In the genomic region with DNA sequence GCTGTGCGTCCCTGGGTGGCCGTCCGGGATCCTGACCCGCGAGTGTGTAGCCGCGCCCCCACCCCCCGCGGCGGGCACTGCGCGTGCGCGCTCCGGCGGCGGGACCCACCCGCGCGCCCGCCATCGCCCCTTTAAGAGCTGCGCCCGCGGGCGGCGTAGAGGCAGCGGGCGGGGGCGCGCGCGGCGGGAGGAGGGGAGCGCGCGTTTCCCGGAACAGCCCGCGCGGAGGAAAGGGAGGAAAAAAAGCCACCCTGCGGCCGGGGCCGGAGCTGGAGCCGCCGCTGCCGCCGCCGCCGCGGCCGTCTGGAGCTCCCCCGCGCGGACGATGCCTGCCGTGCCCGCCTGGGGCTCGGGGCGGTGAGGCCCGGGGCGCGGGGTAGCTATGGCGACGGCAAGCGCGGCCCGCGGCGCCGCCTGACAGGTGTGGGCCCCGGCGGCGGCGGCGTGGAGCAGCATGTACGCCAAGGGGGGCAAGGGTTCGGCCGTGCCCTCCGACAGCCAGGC, we compare ENCODE assay signal across 8 cellular contexts. TPM values are rescaled to one million over a fixed set of nuclear protein-coding genes. Genes with fewer than 3 reads are reported as not detected.
A peak's percentile ranks its signal among the peaks of the same experiment; 100 is the strongest.
DNase-seq lines count a peak whose midpoint lies in the region; ATAC-seq and TF ChIP-seq lines count a peak whose summit lies in the region.

A gene (plus strand): TSS at position 204 of the 504 bp plus-strand sequence. CDS start 251 bp downstream, at position 455.

- H3K9ac ChIP-seq in HUES6 (ENCODE audit: low read length) = peak within 1 kb of the TSS; percentile 67

- TF ChIP-seq CTCF in Peyer's patch (IDR thresholded peaks at IDR 0.05) (peak in 5 of 6 experiments; percentile 13 to 68 (median 66)), fibroblast of mammary gland (conservative IDR thresholded peaks at IDR 0.05; ENCODE audit: control insufficient read depth, insufficient read depth, low read depth, low read length) (no peak), suprapubic skin (IDR thresholded peaks at IDR 0.05) (peak; percentile 32 to 42)

- H3K9me3 ChIP-seq in HUES6 (ENCODE audit: control insufficient read depth, insufficient read depth, low read depth, low read length) (no peaks in the 10 kb centered on the region), Peyer's patch (no peaks in the 10 kb centered on the region), suprapubic skin (no peaks in the 10 kb centered on the region)
- no peaks in the 10 kb centered on the region for H3K9me3 ChIP-seq in naive thymus-derived CD4-positive, alpha-beta T cell (ENCODE audit: control insufficient read depth in 2 of 3, low read length in 3 of 3)

- H3K36me3 Mint-ChIP-seq in activated T-helper 2 cell treated with anti-CD3 and anti-CD28 coated beads, Interferon-gamma antibody, Interleukin-2, Interleukin-4, amounts not matched to agents 10 μg/mL and 5 μg/mL and 100 μg/mL, durations not matched to agents 14 hours and 24 hours and 36 hours (ENCODE audit: low read depth) = peaks cover 11% of the 10 kb centered on the region
- peaks cover 0 to 8% (median 0%) of the 10 kb centered on the region in 5 donors for H3K36me3 Mint-ChIP-seq in naive thymus-derived CD4-positive, alpha-beta T cell

- DNase-seq in AG08395 (ENCODE audit: low spot score) (peak; percentile 95), Peyer's patch (peak; percentile 60 to 83 (median 79)), fibroblast of mammary gland (ENCODE audit: low read depth) (peak; percentile 64), suprapubic skin (ENCODE audit: low spot score in 2 of 2) (peak in 1 of 2 donors; percentile 79)
- peak; percentile 74 for DNase-seq in activated T-helper 2 cell treated with anti-CD3 and anti-CD28 coated beads, Interferon-gamma antibody, Interleukin-2, Interleukin-4, amounts not matched to agents 10 μg/mL and 5 μg/mL and 100 μg/mL, durations not matched to agents 14 hours and 24 hours and 36 hours (ENCODE audit: low spot score)
- DNase-seq in naive thymus-derived CD4-positive, alpha-beta T cell = peak; percentile 53 to 89 (median 72)

- no peaks in the 10 kb centered on the region for H3K27me3 Mint-ChIP-seq in activated T-helper 2 cell treated with anti-CD3 and anti-CD28 coated beads, Interferon-gamma antibody, Interleukin-2, Interleukin-4, amounts not matched to agents 10 μg/mL and 5 μg/mL and 100 μg/mL, durations not matched to agents 14 hours and 24 hours and 36 hours (ENCODE audit: low read depth)
- peaks cover 8 to 27% (median 15%) of the 10 kb centered on the region in 5 donors for H3K27me3 Mint-ChIP-seq in naive thymus-derived CD4-positive, alpha-beta T cell

- no peaks in the 10 kb centered on the region for H3K36me3 ChIP-seq in HUES6 (ENCODE audit: control insufficient read depth, insufficient read depth, low read length)
- H3K36me3 ChIP-seq in Peyer's patch = no peaks in the 10 kb centered on the region
- H3K36me3 ChIP-seq in naive thymus-derived CD4-positive, alpha-beta T cell (ENCODE audit: control insufficient read depth in 2 of 3, insufficient read depth in 3 of 3, low read length in 3 of 3) = no peaks in the 10 kb centered on the region
- no peaks in the 10 kb centered on the region for H3K36me3 ChIP-seq in suprapubic skin

- POLR2A ChIA-PET in naive thymus-derived CD4-positive, alpha-beta T cell (lab: Charles Lee) = interaction anchor here (0.7 to 2.1 kb wide), 9 partner anchors 10 to 412 kb away, joined by 3 to 13 read pairs (median 4); a partner anchor contains a TSS

- H3K27me3 ChIP-seq in HUES6 (ENCODE audit: control insufficient read depth, insufficient read depth, low read length) (peaks cover 28% of the 10 kb centered on the region), Peyer's patch (peaks cover 0 to 13% of the 10 kb centered on the region in 2 donors), suprapubic skin (no peaks in the 10 kb centered on the region)
- H3K27me3 ChIP-seq in naive thymus-derived CD4-positive, alpha-beta T cell (ENCODE audit: control insufficient read depth in 2 of 2, insufficient read depth in 2 of 2, low read length in 2 of 2) = peaks cover 0 to 14% of the 10 kb centered on the region in 2 donors

- peak within 1 kb of the TSS; percentile 88 for H3K4me3 Mint-ChIP-seq in activated T-helper 2 cell treated with anti-CD3 and anti-CD28 coated beads, Interferon-gamma antibody, Interleukin-2, Interleukin-4, amounts not matched to agents 10 μg/mL and 5 μg/mL and 100 μg/mL, durations not matched to agents 14 hours and 24 hours and 36 hours (ENCODE audit: low read depth)
- peak within 1 kb of the TSS; percentile 80 to 92 (median 85) for H3K4me3 Mint-ChIP-seq in naive thymus-derived CD4-positive, alpha-beta T cell

- peak within 1 kb of the TSS; percentile 54 for H3K4me3 ChIP-seq in HUES6 (ENCODE audit: low read depth, low read length)
- peak within 1 kb of the TSS; percentile 60 to 81 (median 70) for H3K4me3 ChIP-seq in Peyer's patch
- peak within 1 kb of the TSS; percentile 66 for H3K4me3 ChIP-seq in fibroblast of mammary gland (ENCODE audit: control insufficient read depth, low read depth, low read length)
- H3K4me3 ChIP-seq in naive thymus-derived CD4-positive, alpha-beta T cell (ENCODE audit: low read length) = peak within 1 kb of the TSS; percentile 61
- peak within 1 kb of the TSS; percentile 68 for H3K4me3 ChIP-seq in suprapubic skin

- peak; percentile 49 for ATAC-seq in GM18867 (IDR thresholded peaks at IDR 0.05; ENCODE audit: unreplicated experiment)
- peak; percentile 59 for ATAC-seq in naive thymus-derived CD4-positive, alpha-beta T cell

- TF ChIP-seq POLR2A in Peyer's patch (IDR thresholded peaks at IDR 0.05) (peak in 1 of 2 donors; percentile 20), suprapubic skin (IDR thresholded peaks at IDR 0.05) (peak in 1 of 2 donors; percentile 35)

- H3K4me1 Mint-ChIP-seq in activated T-helper 2 cell treated with anti-CD3 and anti-CD28 coated beads, Interferon-gamma antibody, Interleukin-2, Interleukin-4, amounts not matched to agents 10 μg/mL and 5 μg/mL and 100 μg/mL, durations not matched to agents 14 hours and 24 hours and 36 hours (ENCODE audit: low read depth) = peaks cover 70% of the 10 kb centered on the region
- H3K4me1 Mint-ChIP-seq in naive thymus-derived CD4-positive, alpha-beta T cell = peaks cover 40 to 84% (median 79%) of the 10 kb centered on the region in 7 donors

- H3K4me1 ChIP-seq in HUES6 (ENCODE audit: control insufficient read depth, insufficient read depth, low read length) (peaks cover 43% of the 10 kb centered on the region), Peyer's patch (peaks cover 11 to 88% (median 58%) of the 10 kb centered on the region in 4 donors), suprapubic skin (peaks cover 90% of the 10 kb centered on the region)
- peaks cover 68 to 76% of the 10 kb centered on the region in 2 donors for H3K4me1 ChIP-seq in naive thymus-derived CD4-positive, alpha-beta T cell (ENCODE audit: control insufficient read depth in 2 of 2, insufficient read depth in 2 of 2, low read length in 2 of 2)

- no peak for TF ChIP-seq EP300 in suprapubic skin (IDR thresholded peaks at IDR 0.05)

- CTCF ChIA-PET in naive thymus-derived CD4-positive, alpha-beta T cell (lab: Charles Lee) = interaction anchor here (0.8 to 2.1 kb wide), 4 partner anchors 8 to 31 kb away, joined by 3 to 8 read pairs (median 6); no protein-coding TSS in a partner anchor

- 0% methylated on average over 1 of the region's 80 CpGs for WGBS in suprapubic skin

- H3K27ac ChIP-seq in HUES6 (ENCODE audit: low read depth, low read length) (no peak within 1 kb of the TSS), Peyer's patch (peak within 1 kb of the TSS; percentile 78 to 91 (median 86)), suprapubic skin (peak within 1 kb of the TSS; percentile 81)
- peak within 1 kb of the TSS; percentile 63 for H3K27ac ChIP-seq in naive thymus-derived CD4-positive, alpha-beta T cell (ENCODE audit: low read depth, low read length)

- intact Hi-C loops in activated T-helper 2 cell treated with anti-CD3 and anti-CD28 coated beads, Interferon-gamma antibody, Interleukin-2, Interleukin-4, amounts not matched to agents 10 μg/mL and 5 μg/mL and 100 μg/mL, durations not matched to agents 14 hours and 24 hours and 36 hours (cut with micrococcal nuclease) = no loop called here
- intact Hi-C loops in naive thymus-derived CD4-positive, alpha-beta T cell (cut with micrococcal nuclease) = loop anchor here (1.0 to 10.0 kb wide), 8 partner anchors 10 to 474 kb away; a partner anchor contains a TSS

- peak within 1 kb of the TSS; percentile 82 for H3K27ac Mint-ChIP-seq in activated T-helper 2 cell treated with anti-CD3 and anti-CD28 coated beads, Interferon-gamma antibody, Interleukin-2, Interleukin-4, amounts not matched to agents 10 μg/mL and 5 μg/mL and 100 μg/mL, durations not matched to agents 14 hours and 24 hours and 36 hours
- peak within 1 kb of the TSS; percentile 40 to 90 (median 67) for H3K27ac Mint-ChIP-seq in naive thymus-derived CD4-positive, alpha-beta T cell

- no peaks in the 10 kb centered on the region for H3K9me3 Mint-ChIP-seq in activated T-helper 2 cell treated with anti-CD3 and anti-CD28 coated beads, Interferon-gamma antibody, Interleukin-2, Interleukin-4, amounts not matched to agents 10 μg/mL and 5 μg/mL and 100 μg/mL, durations not matched to agents 14 hours and 24 hours and 36 hours
- H3K9me3 Mint-ChIP-seq in naive thymus-derived CD4-positive, alpha-beta T cell = peaks cover 0 to 1% (median 0%) of the 10 kb centered on the region in 11 donors

RNA-seq across cellular contexts. Expression of the gene that starts here (rescaled TPM):
- total RNA-seq in Peyer's patch (10 to 100 TPM; 34.0 to 85.8 (median 39.9) TPM), suprapubic skin (10 to 100 TPM; 18.1 to 30.5 (median 27.4) TPM)
- 133 and 146 TPM in 2 replicates for total RNA-seq in activated T-helper 2 cell treated with anti-CD3 and anti-CD28 coated beads, Interferon-gamma antibody, Interleukin-2, Interleukin-4, amounts not matched to agents 10 μg/mL and 5 μg/mL and 100 μg/mL, durations not matched to agents 14 hours and 24 hours and 36 hours
- total RNA-seq in naive thymus-derived CD4-positive, alpha-beta T cell = 100 to 1,000 TPM in 1 of 5 experiments, 10 to 100 TPM in 4; 27.0 to 185 (median 40.7) TPM
- 10 to 100 TPM; 33.5 to 42.8 TPM for polyA plus RNA-seq in naive thymus-derived CD4-positive, alpha-beta T cell
